Comparison of ENCODE assay signal across 20 cellular contexts in the genomic region with DNA sequence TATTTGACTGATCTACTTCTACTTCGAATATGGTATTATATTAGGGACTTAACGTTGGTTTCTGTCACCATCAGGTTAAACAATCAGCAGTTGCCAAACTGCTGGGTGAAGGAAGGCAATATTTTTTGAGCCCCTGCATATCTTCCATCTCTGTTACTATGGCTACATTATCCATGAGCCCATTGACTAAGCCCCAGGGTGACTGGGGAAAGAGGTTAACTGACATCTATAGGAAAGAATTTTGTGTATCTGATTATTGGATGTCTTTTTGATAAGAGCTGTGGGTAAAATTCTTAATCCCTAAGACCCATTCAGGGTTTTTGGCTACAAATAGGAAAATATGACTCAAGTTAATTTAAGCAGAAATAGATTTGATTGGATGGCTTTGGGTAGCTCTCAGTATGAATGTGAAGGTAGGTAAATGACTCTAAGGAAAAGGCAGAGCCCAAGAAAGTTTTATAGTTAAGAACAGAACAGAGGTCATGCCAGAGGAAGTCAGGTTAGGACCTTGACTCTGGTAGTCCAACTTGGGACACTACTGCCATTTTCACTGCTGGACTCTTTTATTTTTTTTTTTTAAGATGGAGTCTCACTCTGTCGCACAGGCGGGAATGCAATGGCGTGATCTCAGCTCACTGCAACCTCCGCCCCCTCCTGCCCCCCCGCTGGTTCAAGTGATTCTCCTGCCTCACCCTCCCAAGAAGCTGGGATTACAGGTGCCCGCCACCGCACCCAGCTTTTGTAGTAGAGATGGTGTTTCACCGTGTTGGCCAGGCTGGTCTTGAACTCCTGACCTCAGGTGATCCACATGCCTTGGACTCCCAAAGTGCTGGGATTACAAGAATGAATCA.
"Had no signal": no experiment of that assay in that cellular context is flagged by ENCODE, and none has a peak within 500 bp of the region (broad histone marks: within the 10 kb centered on the region; RNA-seq: fewer than 3 reads in every experiment).

No MANE protein-coding gene starts in this region.

- H3K27me3 ChIP-seq: MG63, SJSA1 had no signal

- H3K9me3 ChIP-seq: MG63, SJSA1 had no signal

- H3K4me1 ChIP-seq: SJSA1 had no signal

- FAIRE-seq: RCC 7860 had no signal

- DNase-seq: Karpas-422, KG1, MG63, NCI-H1092, NCI-H1105 treated with DMSO at 0.1 percent for 48 hours, NCI-H1417 treated with DMSO at 0.1 percent for 48 hours, NCI-H146, NCI-H1694 treated with DMSO at 0.1 percent for 48 hours, NCI-H1930, NCI-H2081, NCI-H2107, NCI-H2227 treated with DMSO at 0.1 percent for 48 hours, NCI-H526 treated with DMSO at 0.1 percent for 48 hours, NCI-H748 treated with DMSO at 0.1 percent for 48 hours, Right ventricle myocardium superior, RPMI8226, SIG-M5 had no signal

- H3K36me3 ChIP-seq: MG63, SJSA1 had no signal

- H3K4me3 ChIP-seq: MG63, SJSA1, SK-N-MC had no signal

- H3K27ac ChIP-seq: SJSA1, SK-N-MC had no signal
